ENCODE assay signal across 8 cellular contexts in genomic region chr7:90412458-90413184, GRCh38. TPM values are rescaled to one million over a fixed set of nuclear protein-coding genes. Genes with fewer than 3 reads are reported as not detected.
DNase-seq lines count a peak whose midpoint lies in the region; ATAC-seq and TF ChIP-seq lines count a peak whose summit lies in the region.

No MANE protein-coding gene starts in this region.

- no peaks in the 10 kb centered on the region for H3K27me3 Mint-ChIP-seq in chondrocyte (ENCODE audit: low read depth)

- no peak overlapping the region for H3K23ac ChIP-seq in mesenchymal stem cell (ENCODE audit: low read length in 2 of 2)

- peaks cover 18% of the 10 kb centered on the region for H3K36me3 Mint-ChIP-seq in chondrocyte (ENCODE audit: low read depth)

- H2AK5ac ChIP-seq in mesenchymal stem cell (ENCODE audit: low read length, severe bottlenecking) = no peak overlapping the region

- no peaks in the 10 kb centered on the region for H3K79me2 ChIP-seq in parathyroid adenoma

- no peak overlapping the region for H3K4me3 Mint-ChIP-seq in chondrocyte (ENCODE audit: unreplicated experiment)

- no peak overlapping the region for H3K27ac Mint-ChIP-seq in chondrocyte (ENCODE audit: unreplicated experiment)

- H3K9me3 Mint-ChIP-seq in chondrocyte (ENCODE audit: low read depth) = no peaks in the 10 kb centered on the region

- peak; percentile 4 for DNase-seq in stimulated activated CD4-positive, alpha-beta T cell treated with anti-CD3 and anti-CD28 coated beads, Interleukin-1b, Interleukin-23, amount 100 ng/mL, for 48 hours
- DNase-seq in stimulated activated CD4-positive, alpha-beta T cell treated with anti-CD3 and anti-CD28 coated beads, Interleukin-4, amount 100 ng/mL, for 1 hour = no peak
- DNase-seq in NCI-H2029 treated with DMSO at 0.1 percent for 48 hours (lab: John Stamatoyannopoulos, UW) = peak; percentile 33
- no peak for DNase-seq in chondrocyte (ENCODE audit: low spot score)
- no peak for DNase-seq in lower leg skin (ENCODE audit: low spot score in 2 of 2)
- DNase-seq in mesenchymal stem cell = no peak

- H3K36me3 ChIP-seq in parathyroid adenoma (ENCODE audit: control insufficient read depth, insufficient read depth, low read length) (no peaks in the 10 kb centered on the region), mesenchymal stem cell (ENCODE audit: control insufficient read depth in 1 of 2, insufficient read depth in 2 of 2, low read depth in 1 of 2, low read length in 2 of 2) (peaks cover 19 to 80% of the 10 kb centered on the region in 2 experiments)

- H2BK15ac ChIP-seq in mesenchymal stem cell (ENCODE audit: low read depth, poor library complexity, severe bottlenecking) = no peak overlapping the region

- WGBS in lower leg skin, 2 donors = 89 to 96% methylated on average over 11 of the region's 11 CpGs
- WGBS in mesenchymal stem cell = 94% methylated on average over 11 of the region's 11 CpGs

- H4K91ac ChIP-seq in mesenchymal stem cell (ENCODE audit: low read length) = no peak overlapping the region

- no peak overlapping the region for H3K14ac ChIP-seq in mesenchymal stem cell (ENCODE audit: low read length in 2 of 2)

- H3K4me1 ChIP-seq in parathyroid adenoma = no peaks in the 10 kb centered on the region
- no peaks in the 10 kb centered on the region for H3K4me1 ChIP-seq in mesenchymal stem cell (ENCODE audit: control insufficient read depth, insufficient read depth, low read depth, low read length)

- no peak overlapping the region for H2BK120ac ChIP-seq in mesenchymal stem cell (ENCODE audit: low read depth, low read length)

- no peak for TF ChIP-seq POLR2A in lower leg skin (IDR thresholded peaks at IDR 0.05)

- H3K9ac ChIP-seq in parathyroid adenoma (no peak overlapping the region), mesenchymal stem cell (ENCODE audit: low read length) (no peak overlapping the region)

- H3K18ac ChIP-seq in mesenchymal stem cell (ENCODE audit: low read depth in 1 of 2, low read length in 2 of 2) = no peak overlapping the region

- H3K4me3 ChIP-seq in parathyroid adenoma (ENCODE audit: low read depth, low read length) (no peak overlapping the region), lower leg skin (ENCODE audit: low read depth, poor library complexity, severe bottlenecking) (no peak overlapping the region), mesenchymal stem cell (ENCODE audit: insufficient read depth in 1 of 2, low read depth in 1 of 2, low read length in 2 of 2) (no peak overlapping the region)

- H3K27ac ChIP-seq in parathyroid adenoma (no peak overlapping the region), mesenchymal stem cell (ENCODE audit: low read length, poor library complexity, severe bottlenecking) (no peak overlapping the region)

- TF ChIP-seq CTCF in chondrocyte (IDR thresholded peaks at IDR 0.05) (peak; percentile 39), parathyroid adenoma (IDR thresholded peaks at IDR 0.05) (peak; percentile 33), lower leg skin (IDR thresholded peaks at IDR 0.05) (no peak)

- H3K79me1 ChIP-seq in mesenchymal stem cell (replicated peaks; ENCODE audit: low read length, poor library complexity, severe bottlenecking) = peaks cover 26% of the 10 kb centered on the region

- H3K4me2 ChIP-seq in parathyroid adenoma (ENCODE audit: low read length) (no peak overlapping the region), mesenchymal stem cell (ENCODE audit: low read length, poor library complexity, severe bottlenecking) (no peak overlapping the region)

- intact Hi-C loops in lower leg skin (cut with DNase I; ENCODE audit: low total_unique reads) = loop anchor here (10.0 kb wide), 1 partner anchor 248 kb away; no protein-coding TSS in a partner anchor

- H3K9me3 ChIP-seq in parathyroid adenoma (ENCODE audit: control insufficient read depth, low read length) (no peaks in the 10 kb centered on the region), mesenchymal stem cell (ENCODE audit: control insufficient read depth, low read length) (no peaks in the 10 kb centered on the region)

- no peak for ATAC-seq in GM21390 (IDR thresholded peaks at IDR 0.05; ENCODE audit: unreplicated experiment)

- H3K4ac ChIP-seq in mesenchymal stem cell (ENCODE audit: low read depth in 1 of 2, low read length in 2 of 2) = no peak overlapping the region

- H4K8ac ChIP-seq in mesenchymal stem cell (ENCODE audit: low read length) = no peak overlapping the region

- no peaks in the 10 kb centered on the region for H3K4me1 Mint-ChIP-seq in chondrocyte (ENCODE audit: low read depth)

- H2BK5ac ChIP-seq in mesenchymal stem cell (ENCODE audit: low read depth, low read length, poor library complexity, severe bottlenecking) = no peak overlapping the region

- H3K27me3 ChIP-seq in parathyroid adenoma (ENCODE audit: control insufficient read depth, insufficient read depth, low read length) = no peaks in the 10 kb centered on the region
- H3K27me3 ChIP-seq in mesenchymal stem cell (ENCODE audit: control insufficient read depth in 1 of 2, insufficient read depth in 1 of 2, low read length in 2 of 2) = no peaks in the 10 kb centered on the region

- H2AFZ ChIP-seq in parathyroid adenoma = no peak overlapping the region
- H2AFZ ChIP-seq in mesenchymal stem cell (ENCODE audit: low read depth, low read length) = no peak overlapping the region

- no peak overlapping the region for H2BK12ac ChIP-seq in mesenchymal stem cell (ENCODE audit: low read length in 2 of 2)

RNA-seq across cellular contexts. Expression of gene CLDN12, which starts 9.4 kb away (rescaled TPM):
- total RNA-seq in chondrocyte = 21.0 to 29.5 TPM (median 27.6 TPM) in 3 replicates
- 10 to 100 TPM; 11.2 to 17.1 (median 12.6) TPM for total RNA-seq in lower leg skin
- 22.9 TPM for polyA plus RNA-seq in mesenchymal stem cell (2013, experiment 1 of 2)
- 24.2 TPM for polyA plus RNA-seq in mesenchymal stem cell (2013, experiment 2 of 2)

RNA-seq across cellular contexts. Expression of gene PTTG1IP2, which starts 56.8 kb away (rescaled TPM):
- total RNA-seq in chondrocyte (not detected in 3 replicates), lower leg skin (not detected)
- polyA plus RNA-seq in mesenchymal stem cell (2013, experiment 1 of 2) = not detected
- not detected for polyA plus RNA-seq in mesenchymal stem cell (2013, experiment 2 of 2)

Comparison
In these comparisons a context has a peak if more than half of its experiments do, and no peak if none do; other contexts are left out.
1. DNase-seq: peak in stimulated activated CD4-positive, alpha-beta T cell treated with anti-CD3 and anti-CD28 coated beads, Interleukin-1b, Interleukin-23, amount 100 ng/mL, for 48 hours (single experiment) and NCI-H2029 treated with DMSO at 0.1 percent for 48 hours (single experiment); none in stimulated activated CD4-positive, alpha-beta T cell treated with anti-CD3 and anti-CD28 coated beads, Interleukin-4, amount 100 ng/mL, for 1 hour (single experiment), chondrocyte (single experiment), lower leg skin (0 of 2) and mesenchymal stem cell (single experiment).
2. CTCF ChIP-seq: peak in chondrocyte (single experiment) and parathyroid adenoma (single experiment); none in lower leg skin (0 of 3).